In the genomic region with DNA sequence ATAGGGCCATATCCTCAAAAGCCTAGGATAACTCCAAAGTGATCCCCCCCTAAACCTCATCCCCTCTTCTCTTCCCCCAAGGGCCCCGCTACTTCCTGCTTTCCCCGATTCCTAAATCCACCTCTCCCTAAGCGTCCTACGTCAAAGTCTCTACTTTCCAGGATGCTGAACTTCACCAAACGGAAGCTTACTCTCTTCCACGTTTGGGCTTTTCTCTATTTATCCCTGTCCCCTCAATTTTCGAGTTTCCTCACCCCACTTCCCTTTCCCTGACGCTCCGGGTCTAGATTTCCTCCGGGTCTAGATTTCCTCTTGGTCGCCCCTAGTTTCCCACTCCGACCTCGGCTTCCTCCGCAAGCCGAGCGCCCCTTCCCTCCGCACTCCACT, we compare ENCODE assay signal across 8 cellular contexts. TPM values are rescaled to one million over a fixed set of nuclear protein-coding genes. Genes with fewer than 3 reads are reported as not detected.
A peak's percentile ranks its signal among the peaks of the same experiment; 100 is the strongest.
DNase-seq lines count a peak whose midpoint lies in the region; TF ChIP-seq lines count a peak whose summit lies in the region.

No MANE protein-coding gene starts in this region.

- 0% methylated on average over 17 of the region's 17 CpGs for WGBS in esophagus, 2 donors

- peaks cover 0 to 6% of the 10 kb centered on the region in 2 donors for H3K4me1 ChIP-seq in esophagus (ENCODE audit: control insufficient read depth in 2 of 2, insufficient read depth in 2 of 2, low read length in 1 of 2)

- TF ChIP-seq CTCF in nephron progenitor cell (IDR thresholded peaks at IDR 0.05), result no peak

- H3K4me3 Mint-ChIP-seq in activated T-cell treated with anti-CD3 and anti-CD28 coated beads, Interleukin-2, amount 50 U/mL, for 24 hours, result peak overlapping the region; percentile 97
- H3K4me3 Mint-ChIP-seq in nephron progenitor cell, result peak overlapping the region; percentile 97

- H3K36me3 ChIP-seq in esophagus (ENCODE audit: control insufficient read depth in 2 of 2, insufficient read depth in 2 of 2, low read length in 1 of 2), result no peaks in the 10 kb centered on the region

- H3K9me3 ChIP-seq in esophagus (ENCODE audit: control insufficient read depth in 2 of 2, insufficient read depth in 1 of 2, low read depth in 1 of 2, low read length in 1 of 2), result no peaks in the 10 kb centered on the region

- H3K27ac ChIP-seq in esophagus (ENCODE audit: low read depth in 2 of 2, low read length in 1 of 2), result peak overlapping the region; percentile 95

- H3K27me3 ChIP-seq in esophagus (ENCODE audit: control insufficient read depth in 1 of 2, insufficient read depth in 2 of 2, low read length in 2 of 2), result no peaks in the 10 kb centered on the region

- H3K27ac Mint-ChIP-seq in activated T-cell treated with anti-CD3 and anti-CD28 coated beads, Interleukin-2, amount 50 U/mL, for 24 hours, result peak overlapping the region; percentile 98
- peak overlapping the region; percentile 88 for H3K27ac Mint-ChIP-seq in nephron progenitor cell

- peaks cover 73% of the 10 kb centered on the region for H3K4me1 Mint-ChIP-seq in activated T-cell treated with anti-CD3 and anti-CD28 coated beads, Interleukin-2, amount 50 U/mL, for 24 hours (ENCODE audit: low read depth)
- H3K4me1 Mint-ChIP-seq in nephron progenitor cell, result peaks cover 40% of the 10 kb centered on the region

- H3K27me3 Mint-ChIP-seq in activated T-cell treated with anti-CD3 and anti-CD28 coated beads, Interleukin-2, amount 50 U/mL, for 24 hours, result no peaks in the 10 kb centered on the region
- peaks cover 12% of the 10 kb centered on the region for H3K27me3 Mint-ChIP-seq in nephron progenitor cell (ENCODE audit: low read depth, poor library complexity)

- H3K9me3 Mint-ChIP-seq in activated T-cell treated with anti-CD3 and anti-CD28 coated beads, Interleukin-2, amount 50 U/mL, for 24 hours, result no peaks in the 10 kb centered on the region
- no peaks in the 10 kb centered on the region for H3K9me3 Mint-ChIP-seq in nephron progenitor cell

- peaks cover 44% of the 10 kb centered on the region for H3K36me3 Mint-ChIP-seq in activated T-cell treated with anti-CD3 and anti-CD28 coated beads, Interleukin-2, amount 50 U/mL, for 24 hours (ENCODE audit: low read depth)
- peaks cover 28% of the 10 kb centered on the region for H3K36me3 Mint-ChIP-seq in nephron progenitor cell (ENCODE audit: low read depth)

- H3K4me3 ChIP-seq in esophagus (ENCODE audit: low read depth in 1 of 2, low read length in 2 of 2), result peak overlapping the region; percentile 91 to 93

- no peak for DNase-seq in activated T-cell treated with anti-CD3 and anti-CD28 coated beads, Interleukin-2, amount 50 U/mL, for 24 hours
- no peak for DNase-seq in activated T-cell treated with anti-CD3 and anti-CD28 coated beads, Interleukin-2, amount 50 U/mL, for 48 hours
- DNase-seq in SK-N-DZ (ENCODE audit: low spot score), result peak; percentile 15
- no peak for DNase-seq in nephron progenitor cell
- no peak for DNase-seq in NCI-H2107 treated with DMSO at 0.1 percent for 48 hours (lab: John Stamatoyannopoulos, UW; ENCODE audit: unreplicated experiment)
- DNase-seq in NCI-H526 (lab: John Stamatoyannopoulos, UW), result no peak
- no peak for DNase-seq in GOT3 (lab: John Stamatoyannopoulos, UW)

RNA-seq across cellular contexts. Expression of gene KRCC1, which starts 0.5 kb away (rescaled TPM):
- 11.0 and 12.2 TPM in 2 replicates for polyA plus RNA-seq in SK-N-DZ (2014; cell fraction: cytosol; rRNA removed)
- polyA plus RNA-seq in SK-N-DZ (2014; cell fraction: nucleus; rRNA removed), result 10.0 and 10.6 TPM in 2 replicates
- polyA plus RNA-seq in esophagus, result 10 to 100 TPM; 23.8 to 42.4 TPM

RNA-seq across cellular contexts. Expression of gene SMYD1, which starts 12.6 kb away (rescaled TPM):
- polyA plus RNA-seq in SK-N-DZ (2014; cell fraction: cytosol; rRNA removed), result not detected in 2 replicates
- not detected in 2 replicates for polyA plus RNA-seq in SK-N-DZ (2014; cell fraction: nucleus; rRNA removed)
- under 1 TPM; 0.04 to 0.10 TPM for polyA plus RNA-seq in esophagus

RNA-seq across cellular contexts. Expression of gene RNU2-63P, which starts 38.7 kb away (rescaled TPM):
- polyA plus RNA-seq in SK-N-DZ (2014; cell fraction: cytosol; rRNA removed), result not detected in 2 replicates
- not detected in 2 replicates for polyA plus RNA-seq in SK-N-DZ (2014; cell fraction: nucleus; rRNA removed)
- polyA plus RNA-seq in esophagus, result not detected
